ENCODE assay signal across 21 cellular contexts in genomic region chrX:109920325-109920724, GRCh38.
A peak's percentile ranks its signal among the peaks of the same experiment; 100 is the strongest.
DNase-seq lines count a peak whose midpoint lies in the region; ATAC-seq, FAIRE-seq and TF ChIP-seq lines count a peak whose summit lies in the region.
"Had no signal": no experiment of that assay in that cellular context is flagged by ENCODE, and none has a peak within 500 bp of the region (broad histone marks: within the 10 kb centered on the region; RNA-seq: fewer than 3 reads in every experiment).

No MANE protein-coding gene starts in this region.

- H3K4me3 Mint-ChIP-seq in activated CD4-positive, alpha-beta T cell treated with anti-CD3 and anti-CD28 coated beads, Interleukin-2, amount 10 ng/mL, durations not matched to agents 7 days and 5 days = no peak overlapping the region
- H3K4me3 Mint-ChIP-seq: B cell, H9, T-cell had no signal

- no peak overlapping the region for H4K91ac ChIP-seq in mesenchymal stem cell (ENCODE audit: low read length)

- no peaks in the 10 kb centered on the region for H3K4me1 ChIP-seq in mesenchymal stem cell (ENCODE audit: control insufficient read depth, insufficient read depth, low read depth, low read length)

- POLR2A ChIA-PET in activated CD4-positive, alpha-beta T cell treated with anti-CD3 and anti-CD28 coated beads, Interleukin-2, amount 10 ng/mL, durations not matched to agents 7 days and 5 days (lab: Charles Lee) = no interaction called here

- H3K27me3 ChIP-seq in mesenchymal stem cell (ENCODE audit: control insufficient read depth in 1 of 2, insufficient read depth in 1 of 2, low read length in 2 of 2) = peaks cover 0 to 43% of the 10 kb centered on the region in 2 experiments

- no peak overlapping the region for H2AFZ ChIP-seq in mesenchymal stem cell (ENCODE audit: low read depth, low read length)
- H2AFZ ChIP-seq: PC-9 had no signal

- no peak for FAIRE-seq in D721Med (lab: Jason Lieb, UNC)
- FAIRE-seq: A549 had no signal

- H3K18ac ChIP-seq in mesenchymal stem cell (ENCODE audit: low read depth in 1 of 2, low read length in 2 of 2) = peak overlapping the region in 1 of 2 experiments; percentile 12

- H3K4ac ChIP-seq in mesenchymal stem cell (ENCODE audit: low read depth in 1 of 2, low read length in 2 of 2) = no peak overlapping the region

- no peak overlapping the region for H3K23ac ChIP-seq in mesenchymal stem cell (ENCODE audit: low read length in 2 of 2)

- H2AK5ac ChIP-seq in mesenchymal stem cell (ENCODE audit: low read length, severe bottlenecking) = no peak overlapping the region

- TF ChIP-seq CTCF in D721Med (IDR thresholded peaks at IDR 0.05; ENCODE audit: insufficient read depth, missing control alignments) = no peak

- H3K4me2 ChIP-seq in mesenchymal stem cell (ENCODE audit: low read length, poor library complexity, severe bottlenecking) = no peak overlapping the region
- H3K4me2 ChIP-seq: A549, PC-9 had no signal

- H3K14ac ChIP-seq in mesenchymal stem cell (ENCODE audit: low read length in 2 of 2) = no peak overlapping the region

- 0% methylated on average over 1 of the region's 4 CpGs for WGBS in mesenchymal stem cell

- H2BK15ac ChIP-seq in mesenchymal stem cell (ENCODE audit: low read depth, poor library complexity, severe bottlenecking) = no peak overlapping the region

- H3K36me3 Mint-ChIP-seq in activated CD4-positive, alpha-beta T cell treated with anti-CD3 and anti-CD28 coated beads, Interleukin-2, amount 10 ng/mL, durations not matched to agents 7 days and 5 days (ENCODE audit: low read depth) = no peaks in the 10 kb centered on the region
- H3K36me3 Mint-ChIP-seq: T-cell had no signal

- no peak overlapping the region for H2BK120ac ChIP-seq in mesenchymal stem cell (ENCODE audit: low read depth, low read length)

- H3K4me3 ChIP-seq in mesenchymal stem cell (ENCODE audit: insufficient read depth in 1 of 2, low read depth in 1 of 2, low read length in 2 of 2) = no peak overlapping the region
- H3K4me3 ChIP-seq: A549, PC-9 had no signal

- H3K27me3 Mint-ChIP-seq in activated CD4-positive, alpha-beta T cell treated with anti-CD3 and anti-CD28 coated beads, Interleukin-2, amount 10 ng/mL, durations not matched to agents 7 days and 5 days = peaks cover 2% of the 10 kb centered on the region
- H3K27me3 Mint-ChIP-seq: B cell had no signal

- H3K36me3 ChIP-seq in mesenchymal stem cell (ENCODE audit: control insufficient read depth in 1 of 2, insufficient read depth in 2 of 2, low read depth in 1 of 2, low read length in 2 of 2) = no peaks in the 10 kb centered on the region

- H2BK5ac ChIP-seq in mesenchymal stem cell (ENCODE audit: low read depth, low read length, poor library complexity, severe bottlenecking) = no peak overlapping the region

- CTCF ChIA-PET in activated CD4-positive, alpha-beta T cell treated with anti-CD3 and anti-CD28 coated beads, Interleukin-2, amount 10 ng/mL, durations not matched to agents 7 days and 5 days (lab: Charles Lee) = no interaction called here

- H3K9ac ChIP-seq in mesenchymal stem cell (ENCODE audit: low read length) = no peak overlapping the region

- no peak overlapping the region for H3K27ac ChIP-seq in mesenchymal stem cell (ENCODE audit: low read length, poor library complexity, severe bottlenecking)
- H3K27ac ChIP-seq in caudate nucleus (ENCODE audit: low read depth, low read length) = no peak overlapping the region
- H3K27ac ChIP-seq: A549, PC-9 had no signal

- no peaks in the 10 kb centered on the region for H3K79me1 ChIP-seq in mesenchymal stem cell (replicated peaks; ENCODE audit: low read length, poor library complexity, severe bottlenecking)

- H3K4me1 Mint-ChIP-seq in activated CD4-positive, alpha-beta T cell treated with anti-CD3 and anti-CD28 coated beads, Interleukin-2, amount 10 ng/mL, durations not matched to agents 7 days and 5 days = peaks cover 4% of the 10 kb centered on the region
- H3K4me1 Mint-ChIP-seq: B cell, H9, T-cell had no signal

- no peak for ATAC-seq in SK-N-SH treated with all-trans-retinoic acid at 6 μM for 48 hours
- no peak for ATAC-seq in HG03095 (IDR thresholded peaks at IDR 0.05; ENCODE audit: unreplicated experiment)
- ATAC-seq: A549, T-cell had no signal

- no peak overlapping the region for H4K8ac ChIP-seq in mesenchymal stem cell (ENCODE audit: low read length)

- no peaks in the 10 kb centered on the region for H3K9me3 Mint-ChIP-seq in activated CD4-positive, alpha-beta T cell treated with anti-CD3 and anti-CD28 coated beads, Interleukin-2, amount 10 ng/mL, durations not matched to agents 7 days and 5 days
- H3K9me3 Mint-ChIP-seq: H9, T-cell had no signal

- no peaks in the 10 kb centered on the region for H3K9me3 ChIP-seq in mesenchymal stem cell (ENCODE audit: control insufficient read depth, low read length)
- H3K9me3 ChIP-seq: A549 had no signal

- DNase-seq in D721Med (ENCODE audit: insufficient read length, low spot score) (peak; percentile 14), NCI-H2227 treated with DMSO at 0.1 percent for 48 hours (lab: John Stamatoyannopoulos, UW) (peak; percentile 22), mesenchymal stem cell (peak; percentile 31), caudate nucleus (lab: John Stamatoyannopoulos, UW) (no peak)
- DNase-seq in activated CD4-positive, alpha-beta T cell treated with anti-CD3 and anti-CD28 coated beads, Interleukin-2, amount 10 ng/mL, durations not matched to agents 7 days and 5 days = no peak
- no peak for DNase-seq in activated effector memory CD4-positive, alpha-beta T cell treated with Interleukin-2 at 50 U/mL for 16 hours
- DNase-seq: DMS79, H9, KG1, NCI-H1105, NCI-H187, NCI-H510A, NCI-H774, PC-9, RPMI8226, SHP77 treated with DMSO at 0.1 percent for 48 hours, T-cell had no signal

- no peak overlapping the region for H2BK12ac ChIP-seq in mesenchymal stem cell (ENCODE audit: low read length in 2 of 2)

- no peak overlapping the region for H3K27ac Mint-ChIP-seq in activated CD4-positive, alpha-beta T cell treated with anti-CD3 and anti-CD28 coated beads, Interleukin-2, amount 10 ng/mL, durations not matched to agents 7 days and 5 days
- H3K27ac Mint-ChIP-seq: B cell, H9, T-cell had no signal

TF ChIP-seq in SK-N-SH treated with all-trans-retinoic acid at 6 μM for 48 hours, 23 proteins besides CTCF, POLR2A, EP300 and RAD21:
- peak; percentile 29; the same call in 1 of the 2 replicates for TF ChIP-seq ISL1 (CRISPR knock-in tag; IDR thresholded peaks at IDR 0.05)
- TF ChIP-seq, protein P1, sequence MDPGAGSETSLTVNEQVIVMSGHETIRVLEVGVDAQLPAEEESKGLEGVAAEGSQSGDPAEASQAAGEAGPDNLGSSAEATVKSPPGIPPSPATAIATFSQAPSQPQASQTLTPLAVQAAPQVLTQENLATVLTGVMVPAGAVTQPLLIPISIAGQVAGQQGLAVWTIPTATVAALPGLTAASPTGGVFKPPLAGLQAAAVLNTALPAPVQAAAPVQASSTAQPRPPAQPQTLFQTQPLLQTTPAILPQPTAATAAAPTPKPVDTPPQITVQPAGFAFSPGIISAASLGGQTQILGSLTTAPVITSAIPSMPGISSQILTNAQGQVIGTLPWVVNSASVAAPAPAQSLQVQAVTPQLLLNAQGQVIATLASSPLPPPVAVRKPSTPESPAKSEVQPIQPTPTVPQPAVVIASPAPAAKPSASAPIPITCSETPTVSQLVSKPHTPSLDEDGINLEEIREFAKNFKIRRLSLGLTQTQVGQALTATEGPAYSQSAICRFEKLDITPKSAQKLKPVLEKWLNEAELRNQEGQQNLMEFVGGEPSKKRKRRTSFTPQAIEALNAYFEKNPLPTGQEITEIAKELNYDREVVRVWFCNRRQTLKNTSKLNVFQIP (CRISPR knock-in tag; IDR thresholded peaks at IDR 0.05; ENCODE audit: borderline replicate concordance, low read depth) = no peak
- TF ChIP-seq PATZ1 (CRISPR knock-in tag; IDR thresholded peaks at IDR 0.05; ENCODE audit: borderline replicate concordance) = no peak

Comparison
In these comparisons a context has a peak if more than half of its experiments do, and no peak if none do; other contexts are left out.
1. DNase-seq: peak in D721Med (single experiment), NCI-H2227 treated with DMSO at 0.1 percent for 48 hours (single experiment) and mesenchymal stem cell (single experiment); none in activated CD4-positive, alpha-beta T cell treated with anti-CD3 and anti-CD28 coated beads, Interleukin-2, amount 10 ng/mL, durations not matched to agents 7 days and 5 days (single experiment), activated effector memory CD4-positive, alpha-beta T cell treated with Interleukin-2 at 50 U/mL for 16 hours (single experiment) and caudate nucleus (0 of 61).